8 cellular contexts compared by ENCODE assay signal in the genomic region with DNA sequence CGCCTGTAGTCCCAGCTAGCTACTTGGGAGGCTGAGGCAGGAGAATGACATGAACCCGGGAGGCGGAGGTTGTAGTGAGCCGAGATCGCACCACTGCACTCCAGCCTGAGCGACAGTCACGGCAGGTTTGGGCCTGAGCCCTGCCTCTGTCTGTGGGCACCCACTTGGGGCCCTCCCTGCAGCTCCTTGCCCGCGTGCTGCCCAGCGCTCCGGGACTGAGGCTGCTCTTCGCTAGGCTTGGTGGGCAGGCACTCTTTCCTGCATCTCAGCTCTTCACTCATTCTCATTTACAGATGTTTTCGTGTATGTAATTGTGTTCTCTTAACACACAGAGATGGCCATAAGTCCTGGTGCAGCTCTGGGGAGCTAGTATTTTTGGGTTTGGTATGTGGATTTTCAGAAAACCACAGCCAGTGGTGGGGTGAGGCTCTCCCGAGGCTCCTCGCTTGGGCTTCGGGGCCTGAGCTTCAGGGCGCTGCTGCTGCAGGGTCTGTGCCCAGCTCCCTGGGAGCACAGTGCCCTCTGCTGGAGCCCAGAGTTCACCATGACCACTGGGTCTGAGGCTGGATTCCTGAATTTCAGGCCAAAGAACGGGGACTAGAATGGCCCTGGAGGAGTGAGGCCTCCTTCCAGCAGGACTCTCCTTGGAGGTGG. TPM values are rescaled to one million over a fixed set of nuclear protein-coding genes. Genes with fewer than 3 reads are reported as not detected.
DNase-seq lines count a peak whose midpoint lies in the region; ATAC-seq, FAIRE-seq and TF ChIP-seq lines count a peak whose summit lies in the region.

No MANE protein-coding gene starts in this region.

- POLR2A ChIA-PET in AG04449 (lab: Yijun Ruan, JAX), result interaction anchor here (0.6 to 1.0 kb wide), 2 partner anchors 18 to 275 kb away, joined by 3 to 4 read pairs; partner anchors contain the start of gene UBA52

- CTCF ChIA-PET in AG04449 (lab: Yijun Ruan, JAX), result interaction anchor here (0.6 to 13.0 kb wide), 74 partner anchors 12 to 459 kb away, joined by 3 to 286 read pairs (median 4); partner anchors contain the start of genes CERS1, CRTC1, KXD1 and REX1BD

- H3K4me3 Mint-ChIP-seq in endothelial cell (ENCODE audit: unreplicated experiment), result no peak overlapping the region

- peaks cover 36% of the 10 kb centered on the region for H3K36me3 Mint-ChIP-seq in endothelial cell (ENCODE audit: low read depth, unreplicated experiment)

- H3K9ac ChIP-seq in muscle layer of colon (ENCODE audit: low read length), result no peak overlapping the region

- peaks cover 7% of the 10 kb centered on the region for H3K4me1 Mint-ChIP-seq in endothelial cell (ENCODE audit: unreplicated experiment)

- ATAC-seq in HG03457 (IDR thresholded peaks at IDR 0.05; ENCODE audit: unreplicated experiment), result no peak

- DNase-seq in AG04449 (ENCODE audit: low read depth, low spot score) (no peak), GM18507 (ENCODE audit: extremely low spot score, insufficient read length, low read depth) (no peak), NCI-H82 treated with DMSO at 0.1 percent for 48 hours (lab: John Stamatoyannopoulos, UW; ENCODE audit: unreplicated experiment) (peak; percentile 9), endothelial cell (ENCODE audit: low spot score) (peak; percentile 81)
- DNase-seq in activated CD8-positive, alpha-beta memory T cell treated with anti-CD3 and anti-CD28 coated beads, Interleukin-2, amount 50 U/mL, for 48 hours, result peak; percentile 82
- peak; percentile 22 to 48 for DNase-seq in stimulated activated CD8-positive, alpha-beta memory T cell treated with anti-CD3 and anti-CD28 coated beads, Interleukin-7, amount 100 ng/mL, for 4 hours (ENCODE audit: low read depth in 2 of 2)

- no peaks in the 10 kb centered on the region for H3K27me3 ChIP-seq in muscle layer of colon (ENCODE audit: control insufficient read depth in 1 of 2, insufficient read depth in 2 of 2, low read length in 2 of 2)

- peak; percentile 99 for TF ChIP-seq CTCF in AG04449 (IDR thresholded peaks at IDR 0.05; ENCODE audit: insufficient read depth, low read length, missing control alignments)
- TF ChIP-seq CTCF in endothelial cell (IDR thresholded peaks at IDR 0.05; ENCODE audit: unreplicated experiment), result peak; percentile 69

- peaks cover 27% of the 10 kb centered on the region for H3K36me3 ChIP-seq in muscle layer of colon (ENCODE audit: insufficient read depth, low read length)

- no peak overlapping the region for H3K27ac Mint-ChIP-seq in endothelial cell (ENCODE audit: unreplicated experiment)

- no peaks in the 10 kb centered on the region for H3K9me3 ChIP-seq in muscle layer of colon (ENCODE audit: low read length)

- peak overlapping the region; percentile 45 for H3K27ac ChIP-seq in muscle layer of colon (ENCODE audit: low read depth, low read length)

- FAIRE-seq in GM18507 (lab: Jason Lieb, UNC), result peak; percentile 78

- no peak overlapping the region for H3K4me3 ChIP-seq in AG04449 (ENCODE audit: low read depth, low read length)
- no peak overlapping the region for H3K4me3 ChIP-seq in muscle layer of colon (ENCODE audit: low read depth in 1 of 2, low read length in 2 of 2)

- H3K4me1 ChIP-seq in muscle layer of colon (ENCODE audit: insufficient read depth, low read length), result peaks cover 66% of the 10 kb centered on the region

- peaks cover 7% of the 10 kb centered on the region for H3K27me3 Mint-ChIP-seq in endothelial cell (ENCODE audit: unreplicated experiment)

- H3K9me3 Mint-ChIP-seq in endothelial cell (ENCODE audit: unreplicated experiment), result no peaks in the 10 kb centered on the region

RNA-seq across cellular contexts. Expression of gene UPF1, which starts 15.2 kb away (rescaled TPM):
- 69.8 TPM for total RNA-seq in endothelial cell (ENCODE audit: unreplicated experiment)

RNA-seq across cellular contexts. Expression of gene CERS1, which starts 49.0 kb away (rescaled TPM):
- 15.7 TPM for total RNA-seq in endothelial cell (ENCODE audit: unreplicated experiment)

RNA-seq across cellular contexts. Expression of gene COMP, which starts 55.9 kb away (rescaled TPM):
- not detected for total RNA-seq in endothelial cell (ENCODE audit: unreplicated experiment)

Comparison
In these comparisons a context has a peak if more than half of its experiments do, and no peak if none do; other contexts are left out.
1. DNase-seq: peak in NCI-H82 treated with DMSO at 0.1 percent for 48 hours (single experiment), activated CD8-positive, alpha-beta memory T cell treated with anti-CD3 and anti-CD28 coated beads, Interleukin-2, amount 50 U/mL, for 48 hours (single experiment), endothelial cell (single experiment) and stimulated activated CD8-positive, alpha-beta memory T cell treated with anti-CD3 and anti-CD28 coated beads, Interleukin-7, amount 100 ng/mL, for 4 hours (2 of 2); none in AG04449 (single experiment) and GM18507 (single experiment).